In the genomic region with DNA sequence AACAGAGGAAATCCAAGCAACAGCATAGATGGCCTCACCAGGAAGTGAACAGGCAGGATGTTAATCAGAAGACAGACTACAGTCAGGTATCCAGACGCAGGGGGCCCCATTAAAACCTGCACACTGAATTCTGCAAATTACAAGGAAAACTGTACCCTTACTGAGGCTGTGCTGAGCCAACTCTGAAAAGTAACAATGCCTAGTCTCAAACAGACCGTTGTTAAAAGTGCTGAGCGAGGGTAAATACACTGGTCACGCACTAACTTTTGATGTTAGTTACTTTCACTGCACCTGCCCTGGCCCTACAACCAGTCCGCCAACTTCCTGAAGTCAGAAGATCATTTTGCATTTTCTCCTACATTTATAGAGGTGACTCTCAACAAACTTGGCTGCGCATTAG, we compare ENCODE assay signal across 8 cellular contexts. TPM values are rescaled to one million over a fixed set of nuclear protein-coding genes. Genes with fewer than 3 reads are reported as not detected.
DNase-seq lines count a peak whose midpoint lies in the region; ATAC-seq and TF ChIP-seq lines count a peak whose summit lies in the region.

No MANE protein-coding gene starts in this region.

- no peak for TF ChIP-seq CTCF in neural crest cell (conservative IDR thresholded peaks at IDR 0.05)

- peak overlapping the region; percentile 98 for H3K4me3 ChIP-seq in ectodermal cell (ENCODE audit: insufficient read depth, low read depth, low read length)

- H3K9me3 ChIP-seq in ectodermal cell (ENCODE audit: control insufficient read depth, low read length) = no peaks in the 10 kb centered on the region

- peaks cover 21% of the 10 kb centered on the region for H3K27me3 Mint-ChIP-seq in neural crest cell (ENCODE audit: low read depth)

- DNase-seq in ELR (ENCODE audit: low read depth) (peak; percentile 11), NAMALWA (ENCODE audit: low spot score) (peak; percentile 36), neural crest cell (ENCODE audit: low read depth, low spot score) (no peak), HCEC 1CT (no peak), NCI-H187 treated with DMSO at 0.1 percent for 48 hours (lab: John Stamatoyannopoulos, UW) (no peak)

- H3K36me3 Mint-ChIP-seq in neural crest cell (ENCODE audit: low read depth) = peaks cover 7% of the 10 kb centered on the region

- peaks cover 25% of the 10 kb centered on the region for H3K36me3 ChIP-seq in ectodermal cell (ENCODE audit: control insufficient read depth, insufficient read depth, low read length)

- H3K27me3 ChIP-seq in ectodermal cell (ENCODE audit: control insufficient read depth, insufficient read depth, low read length, poor library complexity, severe bottlenecking) = peaks cover 15% of the 10 kb centered on the region

- peaks cover 29% of the 10 kb centered on the region for H3K4me1 Mint-ChIP-seq in neural crest cell

- peak overlapping the region; percentile 97 for H3K4me3 Mint-ChIP-seq in neural crest cell

- H3K27ac ChIP-seq in ectodermal cell (ENCODE audit: insufficient read depth, low read depth, low read length, poor library complexity, severe bottlenecking) = no peak overlapping the region

- peaks cover 4% of the 10 kb centered on the region for H3K4me1 ChIP-seq in ectodermal cell (ENCODE audit: control insufficient read depth, insufficient read depth, low read length)

- 46 to 50% methylated on average over 6 of the region's 6 CpGs for WGBS in ectodermal cell, 2 experiments

- H3K27ac Mint-ChIP-seq in neural crest cell (ENCODE audit: unreplicated experiment) = peak overlapping the region; percentile 54

- no peaks in the 10 kb centered on the region for H3K9me3 Mint-ChIP-seq in neural crest cell

- ATAC-seq in HG02852 (IDR thresholded peaks at IDR 0.05; ENCODE audit: unreplicated experiment) (no peak), GM18907 (IDR thresholded peaks at IDR 0.05; ENCODE audit: unreplicated experiment) (no peak)

RNA-seq across cellular contexts. Expression of gene TAMM41, which starts 1.0 kb away (rescaled TPM):
- polyA plus RNA-seq in ectodermal cell (2013, experiment 1 of 4) = 31.9 TPM
- 34.9 TPM for polyA plus RNA-seq in ectodermal cell (2013, experiment 2 of 4)
- polyA plus RNA-seq in ectodermal cell (2013, experiment 3 of 4) = 26.3 TPM
- 29.7 TPM for polyA plus RNA-seq in ectodermal cell (2013, experiment 4 of 4)
- total RNA-seq in neural crest cell = 23.6 and 24.5 TPM in 2 replicates

Comparison
In these comparisons a context has a peak if more than half of its experiments do, and no peak if none do; other contexts are left out.
1. DNase-seq: peak in ELR (single experiment) and NAMALWA (single experiment); none in neural crest cell (single experiment), HCEC 1CT (single experiment) and NCI-H187 treated with DMSO at 0.1 percent for 48 hours (single experiment).